ENCODE assay signal across 1 cellular context in the genomic region with DNA sequence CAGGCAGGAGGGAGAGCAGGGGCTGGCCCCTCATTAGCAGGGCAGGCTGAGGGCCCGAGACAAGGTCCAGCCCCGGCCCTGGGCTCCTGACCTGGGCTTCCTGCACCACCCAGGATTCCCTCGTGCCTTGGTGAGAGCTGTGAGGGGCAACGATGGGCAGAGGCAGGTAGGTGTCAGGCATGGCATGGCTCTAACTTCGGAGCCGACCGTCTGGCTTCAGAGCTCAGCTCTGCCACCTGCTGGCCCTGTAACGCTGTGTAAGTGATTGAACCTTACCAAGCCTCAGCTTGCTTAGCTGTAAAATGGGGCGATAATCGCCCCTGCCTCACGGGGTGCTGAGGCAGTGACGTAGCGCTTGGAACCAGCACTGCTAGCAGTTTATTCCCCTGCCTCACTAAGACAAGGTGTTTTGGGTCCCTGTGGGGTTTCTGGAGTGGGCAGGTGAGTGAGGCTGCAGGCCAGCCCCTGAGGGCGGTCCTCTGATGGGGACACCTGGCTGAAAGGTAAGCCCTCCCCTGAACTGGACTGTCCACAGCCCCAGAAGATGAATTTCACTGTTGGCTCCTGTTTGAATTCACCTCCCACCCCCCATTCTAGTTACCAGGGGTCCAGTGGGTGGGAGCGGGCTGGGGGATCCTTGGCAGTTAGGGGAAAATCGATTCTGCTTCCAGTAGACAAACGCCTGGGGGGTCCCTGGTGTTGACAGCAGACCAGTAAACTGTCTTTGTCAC.
TF ChIP-seq lines count a peak whose summit lies in the region.

No MANE protein-coding gene starts in this region.

TF ChIP-seq in K562, 482 proteins besides CTCF, POLR2A, EP300 and RAD21 (continued from another document and continues in another):
- TF ChIP-seq, protein P1, sequence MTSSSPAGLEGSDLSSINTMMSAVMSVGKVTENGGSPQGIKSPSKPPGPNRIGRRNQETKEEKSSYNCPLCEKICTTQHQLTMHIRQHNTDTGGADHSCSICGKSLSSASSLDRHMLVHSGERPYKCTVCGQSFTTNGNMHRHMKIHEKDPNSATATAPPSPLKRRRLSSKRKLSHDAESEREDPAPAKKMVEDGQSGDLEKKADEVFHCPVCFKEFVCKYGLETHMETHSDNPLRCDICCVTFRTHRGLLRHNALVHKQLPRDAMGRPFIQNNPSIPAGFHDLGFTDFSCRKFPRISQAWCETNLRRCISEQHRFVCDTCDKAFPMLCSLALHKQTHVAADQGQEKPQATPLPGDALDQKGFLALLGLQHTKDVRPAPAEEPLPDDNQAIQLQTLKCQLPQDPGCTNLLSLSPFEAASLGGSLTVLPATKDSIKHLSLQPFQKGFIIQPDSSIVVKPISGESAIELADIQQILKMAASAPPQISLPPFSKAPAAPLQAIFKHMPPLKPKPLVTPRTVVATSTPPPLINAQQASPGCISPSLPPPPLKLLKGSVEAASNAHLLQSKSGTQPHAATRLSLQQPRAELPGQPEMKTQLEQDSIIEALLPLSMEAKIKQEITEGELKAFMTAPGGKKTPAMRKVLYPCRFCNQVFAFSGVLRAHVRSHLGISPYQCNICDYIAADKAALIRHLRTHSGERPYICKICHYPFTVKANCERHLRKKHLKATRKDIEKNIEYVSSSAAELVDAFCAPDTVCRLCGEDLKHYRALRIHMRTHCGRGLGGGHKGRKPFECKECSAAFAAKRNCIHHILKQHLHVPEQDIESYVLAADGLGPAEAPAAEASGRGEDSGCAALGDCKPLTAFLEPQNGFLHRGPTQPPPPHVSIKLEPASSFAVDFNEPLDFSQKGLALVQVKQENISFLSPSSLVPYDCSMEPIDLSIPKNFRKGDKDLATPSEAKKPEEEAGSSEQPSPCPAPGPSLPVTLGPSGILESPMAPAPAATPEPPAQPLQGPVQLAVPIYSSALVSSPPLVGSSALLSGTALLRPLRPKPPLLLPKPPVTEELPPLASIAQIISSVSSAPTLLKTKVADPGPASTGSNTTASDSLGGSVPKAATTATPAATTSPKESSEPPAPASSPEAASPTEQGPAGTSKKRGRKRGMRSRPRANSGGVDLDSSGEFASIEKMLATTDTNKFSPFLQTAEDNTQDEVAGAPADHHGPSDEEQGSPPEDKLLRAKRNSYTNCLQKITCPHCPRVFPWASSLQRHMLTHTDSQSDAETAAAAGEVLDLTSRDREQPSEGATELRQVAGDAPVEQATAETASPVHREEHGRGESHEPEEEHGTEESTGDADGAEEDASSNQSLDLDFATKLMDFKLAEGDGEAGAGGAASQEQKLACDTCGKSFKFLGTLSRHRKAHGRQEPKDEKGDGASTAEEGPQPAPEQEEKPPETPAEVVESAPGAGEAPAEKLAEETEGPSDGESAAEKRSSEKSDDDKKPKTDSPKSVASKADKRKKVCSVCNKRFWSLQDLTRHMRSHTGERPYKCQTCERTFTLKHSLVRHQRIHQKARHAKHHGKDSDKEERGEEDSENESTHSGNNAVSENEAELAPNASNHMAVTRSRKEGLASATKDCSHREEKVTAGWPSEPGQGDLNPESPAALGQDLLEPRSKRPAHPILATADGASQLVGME (CRISPR knock-in tag; IDR thresholded peaks at IDR 0.05), result no peak
- TF ChIP-seq, protein P2, sequence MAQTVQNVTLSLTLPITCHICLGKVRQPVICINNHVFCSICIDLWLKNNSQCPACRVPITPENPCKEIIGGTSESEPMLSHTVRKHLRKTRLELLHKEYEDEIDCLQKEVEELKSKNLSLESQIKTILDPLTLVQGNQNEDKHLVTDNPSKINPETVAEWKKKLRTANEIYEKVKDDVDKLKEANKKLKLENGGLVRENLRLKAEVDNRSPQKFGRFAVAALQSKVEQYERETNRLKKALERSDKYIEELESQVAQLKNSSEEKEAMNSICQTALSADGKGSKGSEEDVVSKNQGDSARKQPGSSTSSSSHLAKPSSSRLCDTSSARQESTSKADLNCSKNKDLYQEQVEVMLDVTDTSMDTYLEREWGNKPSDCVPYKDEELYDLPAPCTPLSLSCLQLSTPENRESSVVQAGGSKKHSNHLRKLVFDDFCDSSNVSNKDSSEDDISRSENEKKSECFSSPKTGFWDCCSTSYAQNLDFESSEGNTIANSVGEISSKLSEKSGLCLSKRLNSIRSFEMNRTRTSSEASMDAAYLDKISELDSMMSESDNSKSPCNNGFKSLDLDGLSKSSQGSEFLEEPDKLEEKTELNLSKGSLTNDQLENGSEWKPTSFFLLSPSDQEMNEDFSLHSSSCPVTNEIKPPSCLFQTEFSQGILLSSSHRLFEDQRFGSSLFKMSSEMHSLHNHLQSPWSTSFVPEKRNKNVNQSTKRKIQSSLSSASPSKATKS (CRISPR knock-in tag; IDR thresholded peaks at IDR 0.05), result no peak
- TF ChIP-seq, protein P3, sequence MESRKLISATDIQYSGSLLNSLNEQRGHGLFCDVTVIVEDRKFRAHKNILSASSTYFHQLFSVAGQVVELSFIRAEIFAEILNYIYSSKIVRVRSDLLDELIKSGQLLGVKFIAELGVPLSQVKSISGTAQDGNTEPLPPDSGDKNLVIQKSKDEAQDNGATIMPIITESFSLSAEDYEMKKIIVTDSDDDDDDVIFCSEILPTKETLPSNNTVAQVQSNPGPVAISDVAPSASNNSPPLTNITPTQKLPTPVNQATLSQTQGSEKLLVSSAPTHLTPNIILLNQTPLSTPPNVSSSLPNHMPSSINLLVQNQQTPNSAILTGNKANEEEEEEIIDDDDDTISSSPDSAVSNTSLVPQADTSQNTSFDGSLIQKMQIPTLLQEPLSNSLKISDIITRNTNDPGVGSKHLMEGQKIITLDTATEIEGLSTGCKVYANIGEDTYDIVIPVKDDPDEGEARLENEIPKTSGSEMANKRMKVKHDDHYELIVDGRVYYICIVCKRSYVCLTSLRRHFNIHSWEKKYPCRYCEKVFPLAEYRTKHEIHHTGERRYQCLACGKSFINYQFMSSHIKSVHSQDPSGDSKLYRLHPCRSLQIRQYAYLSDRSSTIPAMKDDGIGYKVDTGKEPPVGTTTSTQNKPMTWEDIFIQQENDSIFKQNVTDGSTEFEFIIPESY (CRISPR knock-in tag; IDR thresholded peaks at IDR 0.05), result no peak
- TF ChIP-seq FUS (optimal IDR thresholded peaks at IDR 0.05; ENCODE audit: low read depth, low read length) (no peak), CCAR2 (IDR thresholded peaks at IDR 0.05; ENCODE audit: low read depth, low read length) (no peak), GTF2E2 (tag; IDR thresholded peaks at IDR 0.05) (no peak), PCBP1 (IDR thresholded peaks at IDR 0.05; ENCODE audit: low read depth, low read length, poor library complexity, severe bottlenecking) (no peak), SLC30A9 (CRISPR knock-in tag; IDR thresholded peaks at IDR 0.05) (no peak), CTBP1 (IDR thresholded peaks at IDR 0.05; ENCODE audit: borderline replicate concordance) (peak; percentile 41; the same call in 1 of the 2 replicates), ADNP (tag; IDR thresholded peaks at IDR 0.05) (peak; percentile 91), MCM5 (IDR thresholded peaks at IDR 0.05; ENCODE audit: low read depth) (no peak), TAF1 (IDR thresholded peaks at IDR 0.05; ENCODE audit: control insufficient read depth, extremely low read depth, insufficient read depth, low read length, severe bottlenecking) (no peak), DMBX1 (CRISPR knock-in tag; IDR thresholded peaks at IDR 0.05; ENCODE audit: borderline replicate concordance) (no peak), ZNF184 (CRISPR knock-in tag; IDR thresholded peaks at IDR 0.05) (no peak), PHF8 (IDR thresholded peaks at IDR 0.05; ENCODE audit: borderline replicate concordance, low read length) (no peak), NFYB (IDR thresholded peaks at IDR 0.05; ENCODE audit: extremely low read depth, insufficient read length) (no peak), ZNF583 (CRISPR knock-in tag; IDR thresholded peaks at IDR 0.05) (no peak), THRAP3 (IDR thresholded peaks at IDR 0.05; ENCODE audit: borderline replicate concordance) (no peak), KLF10 (CRISPR knock-in tag; IDR thresholded peaks at IDR 0.05) (no peak), CHD1 (IDR thresholded peaks at IDR 0.05; ENCODE audit: low read length) (no peak), ZNF589 (CRISPR knock-in tag; IDR thresholded peaks at IDR 0.05; ENCODE audit: low read depth) (no peak), ATF7 (IDR thresholded peaks at IDR 0.05) (no peak), CREB1 (IDR thresholded peaks at IDR 0.05) (no peak), CREB1 (CRISPR knock-in tag; IDR thresholded peaks at IDR 0.05) (no peak), ARID2 (IDR thresholded peaks at IDR 0.05) (no peak), MYC (IDR thresholded peaks at IDR 0.05; ENCODE audit: low read depth, low read length) (no peak), MYC (CRISPR knock-in tag; IDR thresholded peaks at IDR 0.05; ENCODE audit: borderline replicate concordance, low read depth) (no peak), HDAC2 (IDR thresholded peaks at IDR 0.05) (peak; percentile 91), RBM25 (IDR thresholded peaks at IDR 0.05; ENCODE audit: low read depth, low read length, severe bottlenecking) (peak; percentile 85), RCOR1 (IDR thresholded peaks at IDR 0.05; ENCODE audit: borderline replicate concordance in 1 of 2, low read depth in 2 of 2, low read length in 2 of 2) (peak in 1 of 2 experiments; percentile 97; a peak in 3 of 4 replicates), BCOR (IDR thresholded peaks at IDR 0.05) (peak; percentile 98), KAT2B (IDR thresholded peaks at IDR 0.05; ENCODE audit: low read depth, low read length) (no peak), MAFK (IDR thresholded peaks at IDR 0.05; ENCODE audit: low read length) (no peak), ZNF384 (IDR thresholded peaks at IDR 0.05; ENCODE audit: low read depth, low read length) (no peak), TARDBP (IDR thresholded peaks at IDR 0.05) (no peak), KAT7 (CRISPR knock-in tag; IDR thresholded peaks at IDR 0.05; ENCODE audit: borderline replicate concordance) (no peak)
- TF ChIP-seq, protein P4, sequence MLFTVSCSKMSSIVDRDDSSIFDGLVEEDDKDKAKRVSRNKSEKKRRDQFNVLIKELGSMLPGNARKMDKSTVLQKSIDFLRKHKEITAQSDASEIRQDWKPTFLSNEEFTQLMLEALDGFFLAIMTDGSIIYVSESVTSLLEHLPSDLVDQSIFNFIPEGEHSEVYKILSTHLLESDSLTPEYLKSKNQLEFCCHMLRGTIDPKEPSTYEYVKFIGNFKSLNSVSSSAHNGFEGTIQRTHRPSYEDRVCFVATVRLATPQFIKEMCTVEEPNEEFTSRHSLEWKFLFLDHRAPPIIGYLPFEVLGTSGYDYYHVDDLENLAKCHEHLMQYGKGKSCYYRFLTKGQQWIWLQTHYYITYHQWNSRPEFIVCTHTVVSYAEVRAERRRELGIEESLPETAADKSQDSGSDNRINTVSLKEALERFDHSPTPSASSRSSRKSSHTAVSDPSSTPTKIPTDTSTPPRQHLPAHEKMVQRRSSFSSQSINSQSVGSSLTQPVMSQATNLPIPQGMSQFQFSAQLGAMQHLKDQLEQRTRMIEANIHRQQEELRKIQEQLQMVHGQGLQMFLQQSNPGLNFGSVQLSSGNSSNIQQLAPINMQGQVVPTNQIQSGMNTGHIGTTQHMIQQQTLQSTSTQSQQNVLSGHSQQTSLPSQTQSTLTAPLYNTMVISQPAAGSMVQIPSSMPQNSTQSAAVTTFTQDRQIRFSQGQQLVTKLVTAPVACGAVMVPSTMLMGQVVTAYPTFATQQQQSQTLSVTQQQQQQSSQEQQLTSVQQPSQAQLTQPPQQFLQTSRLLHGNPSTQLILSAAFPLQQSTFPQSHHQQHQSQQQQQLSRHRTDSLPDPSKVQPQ (CRISPR knock-in tag; IDR thresholded peaks at IDR 0.05; ENCODE audit: borderline replicate concordance), result no peak
- TF ChIP-seq, protein P5, sequence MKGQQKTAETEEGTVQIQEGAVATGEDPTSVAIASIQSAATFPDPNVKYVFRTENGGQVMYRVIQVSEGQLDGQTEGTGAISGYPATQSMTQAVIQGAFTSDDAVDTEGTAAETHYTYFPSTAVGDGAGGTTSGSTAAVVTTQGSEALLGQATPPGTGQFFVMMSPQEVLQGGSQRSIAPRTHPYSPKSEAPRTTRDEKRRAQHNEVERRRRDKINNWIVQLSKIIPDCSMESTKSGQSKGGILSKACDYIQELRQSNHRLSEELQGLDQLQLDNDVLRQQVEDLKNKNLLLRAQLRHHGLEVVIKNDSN (CRISPR knock-in tag; IDR thresholded peaks at IDR 0.05), result peak; percentile 6; the same call in 1 of the 2 replicates
- TF ChIP-seq, protein P6, sequence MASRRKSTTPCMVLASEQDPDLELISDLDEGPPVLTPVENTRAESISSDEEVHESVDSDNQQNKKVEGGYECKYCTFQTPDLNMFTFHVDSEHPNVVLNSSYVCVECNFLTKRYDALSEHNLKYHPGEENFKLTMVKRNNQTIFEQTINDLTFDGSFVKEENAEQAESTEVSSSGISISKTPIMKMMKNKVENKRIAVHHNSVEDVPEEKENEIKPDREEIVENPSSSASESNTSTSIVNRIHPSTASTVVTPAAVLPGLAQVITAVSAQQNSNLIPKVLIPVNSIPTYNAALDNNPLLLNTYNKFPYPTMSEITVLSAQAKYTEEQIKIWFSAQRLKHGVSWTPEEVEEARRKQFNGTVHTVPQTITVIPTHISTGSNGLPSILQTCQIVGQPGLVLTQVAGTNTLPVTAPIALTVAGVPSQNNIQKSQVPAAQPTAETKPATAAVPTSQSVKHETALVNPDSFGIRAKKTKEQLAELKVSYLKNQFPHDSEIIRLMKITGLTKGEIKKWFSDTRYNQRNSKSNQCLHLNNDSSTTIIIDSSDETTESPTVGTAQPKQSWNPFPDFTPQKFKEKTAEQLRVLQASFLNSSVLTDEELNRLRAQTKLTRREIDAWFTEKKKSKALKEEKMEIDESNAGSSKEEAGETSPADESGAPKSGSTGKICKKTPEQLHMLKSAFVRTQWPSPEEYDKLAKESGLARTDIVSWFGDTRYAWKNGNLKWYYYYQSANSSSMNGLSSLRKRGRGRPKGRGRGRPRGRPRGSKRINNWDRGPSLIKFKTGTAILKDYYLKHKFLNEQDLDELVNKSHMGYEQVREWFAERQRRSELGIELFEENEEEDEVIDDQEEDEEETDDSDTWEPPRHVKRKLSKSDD (conservative IDR thresholded peaks at IDR 0.05; ENCODE audit: low read length), result no peak; the same call in 1 of the 2 replicates
- TF ChIP-seq, protein P7, sequence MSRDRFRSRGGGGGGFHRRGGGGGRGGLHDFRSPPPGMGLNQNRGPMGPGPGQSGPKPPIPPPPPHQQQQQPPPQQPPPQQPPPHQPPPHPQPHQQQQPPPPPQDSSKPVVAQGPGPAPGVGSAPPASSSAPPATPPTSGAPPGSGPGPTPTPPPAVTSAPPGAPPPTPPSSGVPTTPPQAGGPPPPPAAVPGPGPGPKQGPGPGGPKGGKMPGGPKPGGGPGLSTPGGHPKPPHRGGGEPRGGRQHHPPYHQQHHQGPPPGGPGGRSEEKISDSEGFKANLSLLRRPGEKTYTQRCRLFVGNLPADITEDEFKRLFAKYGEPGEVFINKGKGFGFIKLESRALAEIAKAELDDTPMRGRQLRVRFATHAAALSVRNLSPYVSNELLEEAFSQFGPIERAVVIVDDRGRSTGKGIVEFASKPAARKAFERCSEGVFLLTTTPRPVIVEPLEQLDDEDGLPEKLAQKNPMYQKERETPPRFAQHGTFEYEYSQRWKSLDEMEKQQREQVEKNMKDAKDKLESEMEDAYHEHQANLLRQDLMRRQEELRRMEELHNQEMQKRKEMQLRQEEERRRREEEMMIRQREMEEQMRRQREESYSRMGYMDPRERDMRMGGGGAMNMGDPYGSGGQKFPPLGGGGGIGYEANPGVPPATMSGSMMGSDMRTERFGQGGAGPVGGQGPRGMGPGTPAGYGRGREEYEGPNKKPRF (IDR thresholded peaks at IDR 0.05; ENCODE audit: low read depth, low read length), result no peak
